Comparison of ENCODE assay signal across 17 cellular contexts in the genomic region with DNA sequence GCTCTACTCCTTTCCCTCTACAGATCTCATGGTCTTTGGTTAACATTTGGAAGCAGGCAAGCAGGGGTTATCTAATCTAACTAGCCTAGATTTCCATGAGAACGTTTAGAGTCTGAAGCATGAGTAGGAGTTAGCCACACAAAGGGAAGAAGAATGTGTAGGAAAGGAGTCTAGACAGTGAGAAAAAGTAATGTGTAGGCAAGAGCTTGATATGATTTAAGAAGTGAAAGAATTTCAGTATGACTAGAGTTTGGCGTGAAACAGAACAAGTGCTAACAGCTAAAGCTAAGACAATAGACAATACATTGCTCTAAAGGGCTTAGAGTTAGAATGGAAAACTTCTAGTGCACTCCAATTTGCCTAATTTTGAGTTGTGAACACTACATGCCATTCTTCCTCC.
DNase-seq lines count a peak whose midpoint lies in the region; ATAC-seq and TF ChIP-seq lines count a peak whose summit lies in the region.
"Had no signal": no experiment of that assay in that cellular context is flagged by ENCODE, and none has a peak within 500 bp of the region (broad histone marks: within the 10 kb centered on the region; RNA-seq: fewer than 3 reads in every experiment).

No MANE protein-coding gene starts in this region.

- TF ChIP-seq CTCF in OCI-LY3 (IDR thresholded peaks at IDR 0.05; ENCODE audit: low read depth, low read length) = no peak

- no peak overlapping the region for H3K4me3 ChIP-seq in OCI-LY3 (ENCODE audit: low read length)
- H3K4me3 ChIP-seq: lower lobe of right lung, right atrium auricular region, SJSA1, transverse colon had no signal

- no peak overlapping the region for H2AFZ ChIP-seq in OCI-LY3 (ENCODE audit: low read depth, low read length)

- no peaks in the 10 kb centered on the region for H3K79me2 ChIP-seq in OCI-LY3 (ENCODE audit: low read length)

- DNase-seq in ecto neural progenitor cell (ENCODE audit: low spot score) (no peak), NOMO-1 (lab: John Stamatoyannopoulos, UW; ENCODE audit: unreplicated experiment in 2 of 2) (no peak)
- no peak for DNase-seq in stimulated activated CD4-positive, alpha-beta T cell treated with anti-CD3 and anti-CD28 coated beads, Interleukin-4, amount 100 ng/mL, for 24 hours
- DNase-seq: activated CD4-positive, alpha-beta memory T cell treated with anti-CD3 and anti-CD28 coated beads for 36 hours; dermis blood vessel endothelial cell; lower lobe of right lung; NCI-H2171 treated with DMSO at 0.1 percent for 48 hours; stimulated activated CD4-positive, alpha-beta T cell treated with anti-CD3 and anti-CD28 coated beads, Interleukin-2, amount 100 ng/mL, for 24 hours; T1000; transverse colon had no signal

- peak overlapping the region; percentile 40 for H3K4me2 ChIP-seq in OCI-LY3 (ENCODE audit: low read length)

- no peaks in the 10 kb centered on the region for H3K27me3 ChIP-seq in OCI-LY3 (ENCODE audit: low read depth, low read length)
- H3K27me3 ChIP-seq: right atrium auricular region, SJSA1, transverse colon had no signal

- no peaks in the 10 kb centered on the region for H4K20me1 ChIP-seq in OCI-LY3 (ENCODE audit: insufficient read depth, low read length)

- no peaks in the 10 kb centered on the region for H3K36me3 ChIP-seq in OCI-LY3 (replicated peaks; ENCODE audit: low read depth, low read length)
- H3K36me3 ChIP-seq: lower lobe of right lung, right atrium auricular region, SJSA1, transverse colon had no signal

- H3K9ac ChIP-seq in OCI-LY3 (ENCODE audit: low read length) = no peak overlapping the region

- peak; percentile 61 for ATAC-seq in GM18511 (IDR thresholded peaks at IDR 0.05; ENCODE audit: unreplicated experiment)
- peak; percentile 75 for ATAC-seq in GM21367 (IDR thresholded peaks at IDR 0.05; ENCODE audit: unreplicated experiment)
- peak; percentile 91 for ATAC-seq in HG02870 (IDR thresholded peaks at IDR 0.05; ENCODE audit: unreplicated experiment)
- ATAC-seq in GM21381 (IDR thresholded peaks at IDR 0.05; ENCODE audit: unreplicated experiment) = no peak
- ATAC-seq: lower lobe of right lung had no signal

- H3K27ac ChIP-seq in OCI-LY3 (ENCODE audit: low read length) = no peak overlapping the region
- H3K27ac ChIP-seq: lower lobe of right lung, right atrium auricular region, SJSA1, transverse colon had no signal

- peaks cover 13% of the 10 kb centered on the region for H3K4me1 ChIP-seq in OCI-LY3 (ENCODE audit: low read length)
- H3K4me1 ChIP-seq: lower lobe of right lung, right atrium auricular region, SJSA1, transverse colon had no signal

- no peaks in the 10 kb centered on the region for H3K9me3 ChIP-seq in OCI-LY3 (ENCODE audit: insufficient read depth, low read length)
- H3K9me3 ChIP-seq: lower lobe of right lung, right atrium auricular region, SJSA1, transverse colon had no signal
